Comparison of ENCODE assay signal across 33 cellular contexts in genomic region chr4:39056023-39056422, GRCh38. TPM values are rescaled to one million over a fixed set of nuclear protein-coding genes. Genes with fewer than 3 reads are reported as not detected.
"Had no signal": no experiment of that assay in that cellular context is flagged by ENCODE, and none has a peak within 500 bp of the region (broad histone marks: within the 10 kb centered on the region; RNA-seq: fewer than 3 reads in every experiment).

No MANE protein-coding gene starts in this region.

- H3K9me3 ChIP-seq: adrenal gland, body of pancreas, breast epithelium had no signal

- FAIRE-seq: TTC549 had no signal

- H3K27me3 ChIP-seq: adrenal gland, body of pancreas, brain microvascular endothelial cell, breast epithelium had no signal

- DNase-seq: activated B cell treated with CpG ODN at 0.5 μM for 24 hours; activated CD4-positive, alpha-beta memory T cell treated with anti-CD3 and anti-CD28 coated beads for 36 hours; activated CD4-positive, alpha-beta T cell treated with anti-CD3 and anti-CD28 coated beads for 4 hours; activated CD4-positive, alpha-beta T cell treated with anti-CD3 and anti-CD28 coated beads, Interleukin-2, amount 10 ng/mL, durations not matched to agents 24 days and 14 days; activated CD4-positive, alpha-beta T cell treated with anti-CD3 and anti-CD28 coated beads, Interleukin-2, amount 50 U/mL, for 1 hour; activated CD4-positive, alpha-beta T cell treated with anti-CD3 and anti-CD28 coated beads, Interleukin-2, amount 50 U/mL, for 4 hours; activated CD4-positive, CD25-positive, alpha-beta regulatory T cell treated with anti-CD3 and anti-CD28 coated beads, Interleukin-2, amount 50 U/mL, for 72 hours; activated CD8-positive, alpha-beta memory T cell treated with anti-CD3 and anti-CD28 coated beads, Interleukin-2, amount 50 U/mL, for 4 hours; activated CD8-positive, alpha-beta T cell treated with anti-CD3 and anti-CD28 coated beads for 36 hours; activated effector memory CD4-positive, alpha-beta T cell treated with anti-CD3 and anti-CD28 coated beads, Interleukin-2, amount 50 U/mL, for 16 hours; activated gamma-delta T cell treated with Interleukin-2 at 50 U/mL for 16 hours; activated naive CD4-positive, alpha-beta T cell; activated naive CD4-positive, alpha-beta T cell treated with anti-CD3 and anti-CD28 coated beads for 36 hours; activated naive CD4-positive, alpha-beta T cell treated with anti-CD3 and anti-CD28 coated beads, Interleukin-2, amount 50 U/mL, for 16 hours; activated naive CD8-positive, alpha-beta T cell treated with anti-CD3 and anti-CD28 coated beads for 36 hours; activated T-cell treated with anti-CD3 and anti-CD28 coated beads for 4 hours; activated T-cell treated with anti-CD3 and anti-CD28 coated beads, Interleukin-2, amount 50 U/mL, for 1 hour; activated T-cell treated with anti-CD3 and anti-CD28 coated beads, Interleukin-2, amount 50 U/mL, for 4 hours; activated T-cell treated with anti-CD3 and anti-CD28 coated beads, Interleukin-2, amount 50 U/mL, for 72 hours; adrenal gland; amniotic stem cell; aorta; body of pancreas; brain microvascular endothelial cell; central memory CD4-positive, alpha-beta T cell; T-helper 2 cell; T-helper 9 cell had no signal

- H3K36me3 ChIP-seq: adrenal gland, brain microvascular endothelial cell, breast epithelium had no signal

- H3K4me1 ChIP-seq: adrenal gland, body of pancreas, breast epithelium had no signal

- ATAC-seq: activated CD8-positive, alpha-beta T cell treated with anti-CD3 and anti-CD28 coated beads for 36 hours; activated naive CD4-positive, alpha-beta T cell treated with anti-CD3 and anti-CD28 coated beads, Interleukin-2, amount 50 U/mL, for 72 hours; activated T-cell treated with anti-CD3 and anti-CD28 coated beads, Interleukin-2, amount 50 U/mL, for 4 hours; activated T-cell treated with anti-CD3 and anti-CD28 coated beads, Interleukin-2, amount 50 U/mL, for 72 hours; activated T-helper 17 cell treated with anti-CD3 and anti-CD28 coated beads, Interleukin-2, amount 50 U/mL, for 72 hours; body of pancreas had no signal

- H3K27ac ChIP-seq: adrenal gland, body of pancreas, brain microvascular endothelial cell, breast epithelium, VCaP had no signal

- H3K4me3 ChIP-seq: adrenal gland, body of pancreas, breast epithelium had no signal

RNA-seq across cellular contexts. Expression of gene TMEM156, which starts 23.8 kb away (rescaled TPM):
- total RNA-seq: cardiac septum had no signal
